ENCODE assay signal across 1 cellular context in the genomic region with DNA sequence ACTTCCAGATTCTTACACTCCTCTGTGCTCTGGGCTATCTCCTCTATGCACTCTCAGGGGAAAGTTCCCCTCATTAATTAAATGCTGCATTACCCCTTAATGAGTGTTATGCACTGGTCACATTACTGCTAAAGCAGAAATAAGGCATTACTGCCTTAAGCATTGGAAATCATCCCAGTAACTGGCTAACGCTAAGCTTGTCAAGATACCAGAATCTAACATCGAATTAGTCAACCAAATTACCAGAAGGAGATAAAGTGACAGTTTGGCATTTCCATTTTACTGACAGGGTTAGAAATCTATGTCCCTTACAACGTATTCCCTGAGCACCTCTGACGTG.
TF ChIP-seq lines count a peak whose summit lies in the region.

No MANE protein-coding gene starts in this region.

TF ChIP-seq in IMR-90, 13 proteins besides CTCF, POLR2A, EP300 and RAD21 (continued from another document):
- TF ChIP-seq CEBPB (IDR thresholded peaks at IDR 0.05; ENCODE audit: low read depth, low read length) (no peak), MAFK (IDR thresholded peaks at IDR 0.05; ENCODE audit: low read depth, low read length) (no peak), MXI1 (IDR thresholded peaks at IDR 0.05; ENCODE audit: borderline replicate concordance, low read depth, low read length) (no peak), BHLHE40 (IDR thresholded peaks at IDR 0.05; ENCODE audit: low read depth, low read length) (no peak)
- TF ChIP-seq, protein P1, sequence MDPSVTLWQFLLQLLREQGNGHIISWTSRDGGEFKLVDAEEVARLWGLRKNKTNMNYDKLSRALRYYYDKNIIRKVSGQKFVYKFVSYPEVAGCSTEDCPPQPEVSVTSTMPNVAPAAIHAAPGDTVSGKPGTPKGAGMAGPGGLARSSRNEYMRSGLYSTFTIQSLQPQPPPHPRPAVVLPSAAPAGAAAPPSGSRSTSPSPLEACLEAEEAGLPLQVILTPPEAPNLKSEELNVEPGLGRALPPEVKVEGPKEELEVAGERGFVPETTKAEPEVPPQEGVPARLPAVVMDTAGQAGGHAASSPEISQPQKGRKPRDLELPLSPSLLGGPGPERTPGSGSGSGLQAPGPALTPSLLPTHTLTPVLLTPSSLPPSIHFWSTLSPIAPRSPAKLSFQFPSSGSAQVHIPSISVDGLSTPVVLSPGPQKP (IDR thresholded peaks at IDR 0.05; ENCODE audit: borderline replicate concordance, low read depth, low read length): no peak
- TF ChIP-seq, protein P2, sequence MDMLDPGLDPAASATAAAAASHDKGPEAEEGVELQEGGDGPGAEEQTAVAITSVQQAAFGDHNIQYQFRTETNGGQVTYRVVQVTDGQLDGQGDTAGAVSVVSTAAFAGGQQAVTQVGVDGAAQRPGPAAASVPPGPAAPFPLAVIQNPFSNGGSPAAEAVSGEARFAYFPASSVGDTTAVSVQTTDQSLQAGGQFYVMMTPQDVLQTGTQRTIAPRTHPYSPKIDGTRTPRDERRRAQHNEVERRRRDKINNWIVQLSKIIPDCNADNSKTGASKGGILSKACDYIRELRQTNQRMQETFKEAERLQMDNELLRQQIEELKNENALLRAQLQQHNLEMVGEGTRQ (IDR thresholded peaks at IDR 0.05; ENCODE audit: low read depth, low read length): no peak
